18 cellular contexts compared by ENCODE assay signal in the genomic region with DNA sequence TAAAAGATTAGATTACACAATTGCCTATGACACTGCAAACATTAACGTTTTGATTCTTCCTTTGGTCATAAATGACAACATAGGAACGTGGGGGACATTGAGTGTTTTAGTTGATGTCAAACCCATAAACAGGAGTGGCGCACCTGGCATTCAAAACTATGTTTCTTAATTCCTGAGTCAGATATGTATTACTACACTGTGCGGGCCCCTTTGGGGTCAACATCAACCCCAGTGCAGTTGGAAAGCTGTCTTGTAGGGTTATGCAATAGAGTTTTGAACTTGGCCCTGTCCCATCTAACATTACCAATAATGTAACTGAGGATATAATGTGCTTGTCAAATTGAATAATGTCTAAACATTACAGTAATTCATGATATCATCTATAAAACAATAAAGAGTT.
"Had no signal": no experiment of that assay in that cellular context is flagged by ENCODE, and none has a peak within 500 bp of the region (broad histone marks: within the 10 kb centered on the region; RNA-seq: fewer than 3 reads in every experiment).

No MANE protein-coding gene starts in this region.

- H3K9me3 ChIP-seq: esophagus muscularis mucosa, heart left ventricle, left lung, lower lobe of right lung, mucosa of descending colon had no signal

- H3K4me1 Mint-ChIP-seq: immature natural killer cell had no signal

- H3K4me1 ChIP-seq: foreskin keratinocyte, left lung, lower lobe of right lung had no signal

- ATAC-seq: effector memory CD8-positive, alpha-beta T cell; foreskin keratinocyte; heart left ventricle; left lung; lower lobe of right lung; mucosa of descending colon had no signal

- H3K9me3 Mint-ChIP-seq: dendritic cell treated with granulocyte-macrophage colony-stimulating factor and Interleukin-4, amounts not matched to agents 40 ng/mL and 50 ng/mL, for 4 days; effector memory CD8-positive, alpha-beta T cell had no signal

- H3K27me3 ChIP-seq: esophagus muscularis mucosa, foreskin keratinocyte, heart left ventricle, hepatocyte, left lung had no signal

- H3K27ac Mint-ChIP-seq: dendritic cell treated with granulocyte-macrophage colony-stimulating factor and Interleukin-4, amounts not matched to agents 40 ng/mL and 50 ng/mL, for 4 days; effector memory CD8-positive, alpha-beta T cell; immature natural killer cell; mesothelial cell of epicardium had no signal

- H3K36me3 Mint-ChIP-seq: immature natural killer cell had no signal

- H3K27me3 Mint-ChIP-seq: dendritic cell treated with granulocyte-macrophage colony-stimulating factor and Interleukin-4, amounts not matched to agents 40 ng/mL and 50 ng/mL, for 4 days; effector memory CD8-positive, alpha-beta T cell had no signal

- DNase-seq: effector CD8-positive, alpha-beta T cell; effector memory CD8-positive, alpha-beta T cell; foreskin keratinocyte; hypothalamus; immature natural killer cell; islet precursor cell; kidney; kidney glomerular epithelial cell; left lung; lower lobe of right lung; mesenchymal stem cell; mucosa of descending colon had no signal

- H3K4me3 ChIP-seq: coronary artery, esophagus muscularis mucosa, heart left ventricle, hepatocyte, left lung, lower lobe of right lung, mucosa of descending colon had no signal

- H3K27ac ChIP-seq: coronary artery, esophagus muscularis mucosa, foreskin keratinocyte, heart left ventricle, hepatocyte, left lung, lower lobe of right lung had no signal

- H3K36me3 ChIP-seq: esophagus muscularis mucosa, heart left ventricle, left lung, lower lobe of right lung had no signal

- H3K4me3 Mint-ChIP-seq: dendritic cell treated with granulocyte-macrophage colony-stimulating factor and Interleukin-4, amounts not matched to agents 40 ng/mL and 50 ng/mL, for 4 days; effector memory CD8-positive, alpha-beta T cell; immature natural killer cell; mesothelial cell of epicardium had no signal
